ENCODE assay signal across 9 cellular contexts in genomic region chr7:92645531-92646061, GRCh38. TPM values are rescaled to one million over a fixed set of nuclear protein-coding genes. Genes with fewer than 3 reads are reported as not detected.
DNase-seq lines count a peak whose midpoint lies in the region; ATAC-seq and TF ChIP-seq lines count a peak whose summit lies in the region.
"Had no signal": no experiment of that assay in that cellular context is flagged by ENCODE, and none has a peak within 500 bp of the region (broad histone marks: within the 10 kb centered on the region; RNA-seq: fewer than 3 reads in every experiment).

No MANE protein-coding gene starts in this region.

- no peak for TF ChIP-seq CTCF in glutamatergic neuron (IDR thresholded peaks at IDR 0.05; ENCODE audit: partially characterized antibody, unreplicated experiment)

- no peak for DNase-seq in activated CD4-positive, alpha-beta T cell treated with anti-CD3 and anti-CD28 coated beads, Interleukin-2, amount 10 ng/mL, durations not matched to agents 24 days and 14 days
- DNase-seq in activated CD4-positive, alpha-beta T cell treated with anti-CD3 and anti-CD28 coated beads, Interleukin-2, amount 50 U/mL, for 1 hour, result no peak
- DNase-seq in T-cell, result no peak
- DNase-seq in glutamatergic neuron, result no peak
- no peak for DNase-seq in NK-92 treated with Interleukin-12 subunit alpha and Interleukin-12 subunit beta, amount 100 ng/mL, for 24 hours (lab: John Stamatoyannopoulos, UW)
- DNase-seq: activated gamma-delta T cell treated with Interleukin-2 at 50 U/mL for 16 hours had no signal

- intact Hi-C loops in activated CD4-positive, alpha-beta T cell treated with anti-CD3 and anti-CD28 coated beads, Interleukin-2, amount 10 ng/mL, durations not matched to agents 24 days and 14 days (cut with micrococcal nuclease), result no loop called here

- H3K36me3 Mint-ChIP-seq in activated CD4-positive, alpha-beta T cell treated with anti-CD3 and anti-CD28 coated beads, Interleukin-2, amount 10 ng/mL, durations not matched to agents 24 days and 14 days (ENCODE audit: low read depth), result peaks cover 58% of the 10 kb centered on the region
- H3K36me3 Mint-ChIP-seq in T-cell (peaks cover 17% of the 10 kb centered on the region), glutamatergic neuron (ENCODE audit: unreplicated experiment) (no peaks in the 10 kb centered on the region)
- H3K36me3 Mint-ChIP-seq in stimulated activated naive CD8-positive, alpha-beta T cell treated with anti-CD3 and anti-CD28 coated beads, Interleukin-15, Interleukin-2, amounts not matched to agents 100 ng/mL and 50 ng/mL, for 24 hours (ENCODE audit: low read depth), result peaks cover 58% of the 10 kb centered on the region

- no peaks in the 10 kb centered on the region for H3K9me3 Mint-ChIP-seq in activated CD4-positive, alpha-beta T cell treated with anti-CD3 and anti-CD28 coated beads, Interleukin-2, amount 10 ng/mL, durations not matched to agents 24 days and 14 days
- no peaks in the 10 kb centered on the region for H3K9me3 Mint-ChIP-seq in T-cell
- H3K9me3 Mint-ChIP-seq in glutamatergic neuron (ENCODE audit: unreplicated experiment), result peaks cover 6% of the 10 kb centered on the region
- no peaks in the 10 kb centered on the region for H3K9me3 Mint-ChIP-seq in stimulated activated naive CD8-positive, alpha-beta T cell treated with anti-CD3 and anti-CD28 coated beads, Interleukin-15, Interleukin-2, amounts not matched to agents 100 ng/mL and 50 ng/mL, for 24 hours

- ATAC-seq in T-cell (replicated peaks in 1 of 4), result no peak
- ATAC-seq in HG02938 (IDR thresholded peaks at IDR 0.05; ENCODE audit: unreplicated experiment), result no peak
- ATAC-seq in GM21528 (IDR thresholded peaks at IDR 0.05; ENCODE audit: low FRiP score, unreplicated experiment), result no peak

- H3K4me1 Mint-ChIP-seq in activated CD4-positive, alpha-beta T cell treated with anti-CD3 and anti-CD28 coated beads, Interleukin-2, amount 10 ng/mL, durations not matched to agents 24 days and 14 days, result peaks cover 83% of the 10 kb centered on the region
- H3K4me1 Mint-ChIP-seq in T-cell, result peaks cover 46 to 76% (median 71%) of the 10 kb centered on the region in 3 donors
- peaks cover 42% of the 10 kb centered on the region for H3K4me1 Mint-ChIP-seq in glutamatergic neuron (ENCODE audit: low read depth, unreplicated experiment)
- H3K4me1 Mint-ChIP-seq in stimulated activated naive CD8-positive, alpha-beta T cell treated with anti-CD3 and anti-CD28 coated beads, Interleukin-15, Interleukin-2, amounts not matched to agents 100 ng/mL and 50 ng/mL, for 24 hours (ENCODE audit: low read depth), result peaks cover 100% of the 10 kb centered on the region

- POLR2A ChIA-PET in T-cell (lab: Charles Lee), result interaction anchor here in 1 of 2 donors (0.6 kb wide), 1 partner anchor 172 kb away, joined by 3 read pairs; no protein-coding TSS in a partner anchor

- no peaks in the 10 kb centered on the region for H3K27me3 Mint-ChIP-seq in activated CD4-positive, alpha-beta T cell treated with anti-CD3 and anti-CD28 coated beads, Interleukin-2, amount 10 ng/mL, durations not matched to agents 24 days and 14 days
- H3K27me3 Mint-ChIP-seq in T-cell (no peaks in the 10 kb centered on the region), glutamatergic neuron (ENCODE audit: unreplicated experiment) (peaks cover 2% of the 10 kb centered on the region)
- no peaks in the 10 kb centered on the region for H3K27me3 Mint-ChIP-seq in stimulated activated naive CD8-positive, alpha-beta T cell treated with anti-CD3 and anti-CD28 coated beads, Interleukin-15, Interleukin-2, amounts not matched to agents 100 ng/mL and 50 ng/mL, for 24 hours

- H3K4me3 Mint-ChIP-seq in activated CD4-positive, alpha-beta T cell treated with anti-CD3 and anti-CD28 coated beads, Interleukin-2, amount 10 ng/mL, durations not matched to agents 24 days and 14 days, result peak overlapping the region; percentile 57
- H3K4me3 Mint-ChIP-seq in T-cell, result no peak overlapping the region
- H3K4me3 Mint-ChIP-seq in glutamatergic neuron (ENCODE audit: unreplicated experiment), result no peak overlapping the region
- peak overlapping the region; percentile 55 for H3K4me3 Mint-ChIP-seq in stimulated activated naive CD8-positive, alpha-beta T cell treated with anti-CD3 and anti-CD28 coated beads, Interleukin-15, Interleukin-2, amounts not matched to agents 100 ng/mL and 50 ng/mL, for 24 hours

- CTCF ChIA-PET in T-cell (lab: Charles Lee), result interaction anchor here in 1 of 2 donors (0.6 kb wide), 1 partner anchor 55 kb away, joined by 3 read pairs; the partner anchor contains the start of gene FAM133B

- peak overlapping the region; percentile 97 for H3K27ac Mint-ChIP-seq in activated CD4-positive, alpha-beta T cell treated with anti-CD3 and anti-CD28 coated beads, Interleukin-2, amount 10 ng/mL, durations not matched to agents 24 days and 14 days
- peak overlapping the region; percentile 45 to 77 for H3K27ac Mint-ChIP-seq in T-cell
- H3K27ac Mint-ChIP-seq in glutamatergic neuron (ENCODE audit: unreplicated experiment), result peak overlapping the region; percentile 71
- peak overlapping the region; percentile 99 for H3K27ac Mint-ChIP-seq in stimulated activated naive CD8-positive, alpha-beta T cell treated with anti-CD3 and anti-CD28 coated beads, Interleukin-15, Interleukin-2, amounts not matched to agents 100 ng/mL and 50 ng/mL, for 24 hours

RNA-seq across cellular contexts. Expression of gene FAM133B, which starts 55.4 kb away (rescaled TPM):
- total RNA-seq in activated CD4-positive, alpha-beta T cell treated with anti-CD3 and anti-CD28 coated beads, Interleukin-2, amount 10 ng/mL, durations not matched to agents 24 days and 14 days, result 35.5 and 39.8 TPM in 2 replicates
- total RNA-seq in T-cell, result 10 to 100 TPM; 30.1 to 66.6 (median 39.4) TPM
- total RNA-seq in glutamatergic neuron (ENCODE audit: unreplicated experiment), result 25.0 TPM

Comparison
In these comparisons a context has a peak if more than half of its experiments do, and no peak if none do; other contexts are left out.
1. H3K4me3 Mint-ChIP-seq: peak in activated CD4-positive, alpha-beta T cell treated with anti-CD3 and anti-CD28 coated beads, Interleukin-2, amount 10 ng/mL, durations not matched to agents 24 days and 14 days (single experiment) and stimulated activated naive CD8-positive, alpha-beta T cell treated with anti-CD3 and anti-CD28 coated beads, Interleukin-15, Interleukin-2, amounts not matched to agents 100 ng/mL and 50 ng/mL, for 24 hours (single experiment); none in T-cell (0 of 3) and glutamatergic neuron (single experiment).
2. Peak in every context shown above with its lines, with median percentiles within 50 percentile points of each other: H3K27ac Mint-ChIP-seq.